In genomic region chr22:50216161-50216683, GRCh38 we compare ENCODE assay signal across 23 cellular contexts.
"Had no signal": no experiment of that assay in that cellular context is flagged by ENCODE, and none has a peak within 500 bp of the region (broad histone marks: within the 10 kb centered on the region; RNA-seq: fewer than 3 reads in every experiment).

No MANE protein-coding gene starts in this region.

- ATAC-seq: activated CD4-positive, alpha-beta T cell treated with anti-CD3 and anti-CD28 coated beads for 36 hours had no signal

- H3K9me3 ChIP-seq: SJCRH30, SK-N-SH had no signal

- H3K4me1 ChIP-seq: SJCRH30 had no signal

- H3K9me3 Mint-ChIP-seq: activated CD4-positive, alpha-beta memory T cell treated with anti-CD3 and anti-CD28 coated beads, Interleukin-2, amount 10 ng/mL, durations not matched to agents 7 days and 5 days; activated naive CD4-positive, alpha-beta T cell treated with anti-CD3 and anti-CD28 coated beads, Interleukin-2, amount 50 U/mL, for 72 hours had no signal

- DNase-seq: activated CD4-positive, alpha-beta memory T cell treated with anti-CD3 and anti-CD28 coated beads, Interleukin-2, amount 10 ng/mL, durations not matched to agents 7 days and 5 days; activated CD4-positive, alpha-beta T cell treated with anti-CD3 and anti-CD28 coated beads for 36 hours; activated CD4-positive, alpha-beta T cell treated with anti-CD3 and anti-CD28 coated beads, Interleukin-2, amount 50 U/mL, for 1 hour; activated CD8-positive, alpha-beta memory T cell treated with anti-CD3 and anti-CD28 coated beads, Interleukin-2, amount 50 U/mL, for 48 hours; activated effector memory CD4-positive, alpha-beta T cell treated with anti-CD3 and anti-CD28 coated beads, Interleukin-2, amount 50 U/mL, for 16 hours; activated naive CD4-positive, alpha-beta T cell treated with Interleukin-2 at 50 U/mL for 16 hours; activated T-cell treated with anti-CD3 and anti-CD28 coated beads, Interleukin-2, amount 50 U/mL, for 1 hour; brain microvascular endothelial cell; KBM-7; NCI-H1092; NCI-H1417; NCI-H1930; NCI-H2171; NCI-H2227 treated with DMSO at 0.1 percent for 48 hours; NCI-H446 treated with DMSO at 0.1 percent for 48 hours; NCI-H526 treated with DMSO at 0.1 percent for 48 hours; NCI-H82; Right ventricle myocardium superior; SJCRH30; SK-N-SH had no signal

- H3K27ac Mint-ChIP-seq: activated CD4-positive, alpha-beta memory T cell treated with anti-CD3 and anti-CD28 coated beads, Interleukin-2, amount 10 ng/mL, durations not matched to agents 7 days and 5 days; activated CD4-positive, alpha-beta T cell treated with anti-CD3 and anti-CD28 coated beads for 36 hours had no signal

- H3K27me3 ChIP-seq: brain microvascular endothelial cell, cardiac muscle cell, SJCRH30 had no signal

- H3K4me1 Mint-ChIP-seq: activated CD4-positive, alpha-beta memory T cell treated with anti-CD3 and anti-CD28 coated beads, Interleukin-2, amount 10 ng/mL, durations not matched to agents 7 days and 5 days; activated CD4-positive, alpha-beta T cell treated with anti-CD3 and anti-CD28 coated beads for 36 hours had no signal

- H3K4me3 ChIP-seq: cardiac muscle cell, SJCRH30 had no signal

- H3K27ac ChIP-seq: brain microvascular endothelial cell, cardiac muscle cell, SJCRH30, VCaP had no signal

- H3K27me3 Mint-ChIP-seq: activated CD4-positive, alpha-beta memory T cell treated with anti-CD3 and anti-CD28 coated beads, Interleukin-2, amount 10 ng/mL, durations not matched to agents 7 days and 5 days; activated CD4-positive, alpha-beta T cell treated with anti-CD3 and anti-CD28 coated beads for 36 hours had no signal

- H3K4me3 Mint-ChIP-seq: activated CD4-positive, alpha-beta memory T cell treated with anti-CD3 and anti-CD28 coated beads, Interleukin-2, amount 10 ng/mL, durations not matched to agents 7 days and 5 days; activated CD4-positive, alpha-beta T cell treated with anti-CD3 and anti-CD28 coated beads for 36 hours had no signal
